In the genomic region with DNA sequence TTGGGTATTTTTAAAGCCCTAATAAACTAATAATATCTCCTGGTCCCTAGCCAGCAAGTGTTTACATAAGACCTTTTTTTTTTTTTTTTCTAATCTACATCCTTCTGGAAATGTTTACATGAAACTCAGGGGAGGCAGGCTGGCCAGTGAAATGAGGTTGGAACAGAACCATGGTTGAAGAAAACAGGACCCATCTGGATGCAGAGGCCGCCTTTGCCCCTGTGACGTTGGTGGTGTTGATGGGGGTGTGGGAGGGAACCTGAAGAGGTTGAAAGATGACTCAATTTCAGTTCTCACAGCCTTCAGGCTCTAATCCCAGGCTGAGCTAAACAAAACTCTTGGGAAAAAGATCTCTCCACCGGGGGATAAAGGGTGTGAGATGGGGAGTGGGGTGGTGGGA, we compare ENCODE assay signal across 12 cellular contexts.
DNase-seq lines count a peak whose midpoint lies in the region; ATAC-seq, FAIRE-seq and TF ChIP-seq lines count a peak whose summit lies in the region.
"Had no signal": no experiment of that assay in that cellular context is flagged by ENCODE, and none has a peak within 500 bp of the region (broad histone marks: within the 10 kb centered on the region; RNA-seq: fewer than 3 reads in every experiment).

No MANE protein-coding gene starts in this region.

- DNase-seq in EH (ENCODE audit: low read depth) (peak; percentile 65), amniotic epithelial cell (ENCODE audit: low read depth) (peak; percentile 98), fibroblast of the conjunctiva (ENCODE audit: low read depth) (peak; percentile 53), progenitor cell of endocrine pancreas (ENCODE audit: low spot score, unreplicated experiment) (no peak), MCF 10A (ENCODE audit: unreplicated experiment) (no peak), frontal cortex (ENCODE audit: low spot score in 2 of 2) (no peak)
- no peak for DNase-seq in stimulated activated CD4-positive, alpha-beta T cell treated with anti-CD3 and anti-CD28 coated beads, Interleukin-1b, Interleukin-23, amount 100 ng/mL, for 48 hours
- DNase-seq: activated CD4-positive, alpha-beta T cell treated with anti-CD3 and anti-CD28 coated beads, Interleukin-2, amount 50 U/mL, for 1 hour; hippocampal formation; NCI-H2081; T-helper 2 cell had no signal

- no peak for ATAC-seq in HG02798 (IDR thresholded peaks at IDR 0.05; ENCODE audit: poor library complexity, unreplicated experiment)

- H3K27me3 Mint-ChIP-seq in progenitor cell of endocrine pancreas, result no peaks in the 10 kb centered on the region
- no peaks in the 10 kb centered on the region for H3K27me3 Mint-ChIP-seq in MCF 10A (ENCODE audit: insufficient read depth, unreplicated experiment)

- H3K4me3 Mint-ChIP-seq in progenitor cell of endocrine pancreas (ENCODE audit: low read depth), result no peak overlapping the region
- no peak overlapping the region for H3K4me3 Mint-ChIP-seq in MCF 10A (ENCODE audit: unreplicated experiment)

- H3K27ac Mint-ChIP-seq in progenitor cell of endocrine pancreas, result peak overlapping the region; percentile 75
- H3K27ac Mint-ChIP-seq in MCF 10A (ENCODE audit: low read depth, unreplicated experiment), result no peak overlapping the region

- peaks cover 10% of the 10 kb centered on the region for H3K4me1 Mint-ChIP-seq in progenitor cell of endocrine pancreas (ENCODE audit: low read depth)
- no peaks in the 10 kb centered on the region for H3K4me1 Mint-ChIP-seq in MCF 10A (ENCODE audit: insufficient read depth, unreplicated experiment)

- TF ChIP-seq CTCF in progenitor cell of endocrine pancreas (IDR thresholded peaks at IDR 0.05; ENCODE audit: unreplicated experiment) (no peak), MCF 10A (IDR thresholded peaks at IDR 0.05; ENCODE audit: unreplicated experiment) (no peak)

- no TSS peak for BruUV-seq in MCF 10A (replicated peaks; lab: Mats Ljungman, UMichigan)

- FAIRE-seq in frontal cortex (lab: Jason Lieb, UNC), result no peak

- intact Hi-C loops in MCF 10A (cut with micrococcal nuclease), result no loop called here

- peaks cover 9% of the 10 kb centered on the region for H3K9me3 Mint-ChIP-seq in progenitor cell of endocrine pancreas (ENCODE audit: low read depth)
- H3K9me3 Mint-ChIP-seq in MCF 10A (ENCODE audit: unreplicated experiment), result no peaks in the 10 kb centered on the region

- H3K36me3 Mint-ChIP-seq in progenitor cell of endocrine pancreas (ENCODE audit: insufficient read depth) (peaks cover 5% of the 10 kb centered on the region), MCF 10A (ENCODE audit: insufficient read depth, unreplicated experiment) (no peaks in the 10 kb centered on the region)

- POLR2A ChIA-PET in MCF 10A (lab: Yijun Ruan, JAX), result interaction anchor here (0.6 kb wide), 1 partner anchor 732 kb away, joined by 4 read pairs; no protein-coding TSS in a partner anchor

- CTCF ChIA-PET in MCF 10A (lab: Yijun Ruan, JAX), result interaction anchor here (0.6 to 0.9 kb wide), 2 partner anchors 122 to 194 kb away, joined by 3 to 4 read pairs; no protein-coding TSS in a partner anchor

Comparison
In these comparisons a context has a peak if more than half of its experiments do, and no peak if none do; other contexts are left out.
1. DNase-seq: peak in EH (single experiment), amniotic epithelial cell (single experiment) and fibroblast of the conjunctiva (single experiment); none in progenitor cell of endocrine pancreas (single experiment), stimulated activated CD4-positive, alpha-beta T cell treated with anti-CD3 and anti-CD28 coated beads, Interleukin-1b, Interleukin-23, amount 100 ng/mL, for 48 hours (single experiment), MCF 10A (single experiment) and frontal cortex (0 of 2).